Comparison of ENCODE assay signal across 9 cellular contexts in the genomic region with DNA sequence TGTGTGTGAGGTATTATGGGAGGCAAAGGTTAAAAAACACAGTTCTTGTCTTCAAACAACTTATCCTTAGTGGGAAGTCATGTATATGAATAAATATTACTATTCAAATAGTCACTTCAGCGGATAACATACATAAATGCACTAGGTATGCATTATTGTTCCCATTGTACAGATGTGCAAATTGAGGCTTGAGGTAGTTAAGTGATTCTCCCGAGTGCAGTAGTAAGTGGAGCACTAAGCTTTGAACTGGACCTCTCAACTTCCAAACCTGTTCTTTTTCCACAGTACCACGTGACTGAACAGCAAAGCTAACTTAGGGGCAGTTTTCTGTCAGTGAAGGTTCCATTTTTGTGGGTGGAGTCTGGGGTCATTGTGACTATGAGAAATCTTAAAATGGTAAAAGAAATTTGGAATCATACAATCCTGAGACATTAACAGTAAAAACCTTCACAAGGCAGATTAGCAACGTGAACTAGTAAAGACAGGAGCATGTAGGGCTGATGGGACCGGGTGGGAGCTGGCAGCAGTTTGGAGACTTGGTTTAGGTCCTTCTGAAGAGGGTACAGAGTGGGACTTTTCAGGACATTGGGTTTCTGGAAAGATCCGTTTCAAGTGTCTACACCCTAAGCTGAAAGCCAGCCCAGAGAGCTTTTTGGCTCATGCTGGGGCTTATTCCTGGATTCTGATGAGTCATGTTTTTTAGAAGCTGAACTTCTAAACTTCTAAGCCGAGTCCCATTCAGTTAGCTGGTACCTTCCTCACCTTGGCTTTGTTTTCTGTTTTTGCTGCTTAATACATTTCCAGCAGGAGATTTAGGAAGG.
DNase-seq lines count a peak whose midpoint lies in the region; ATAC-seq and TF ChIP-seq lines count a peak whose summit lies in the region.
"Had no signal": no experiment of that assay in that cellular context is flagged by ENCODE, and none has a peak within 500 bp of the region (broad histone marks: within the 10 kb centered on the region; RNA-seq: fewer than 3 reads in every experiment).

No MANE protein-coding gene starts in this region.

- H3F3A ChIP-seq in PC-3 (ENCODE audit: low read length, unreplicated experiment): peaks cover 9% of the 10 kb centered on the region

- H3K9me3 ChIP-seq in PC-3 (ENCODE audit: low read length): no peaks in the 10 kb centered on the region
- no peaks in the 10 kb centered on the region for H3K9me3 ChIP-seq in endodermal cell (ENCODE audit: control insufficient read depth, low read length)
- H3K9me3 ChIP-seq in trophoblast cell (ENCODE audit: insufficient read depth, low read depth, low read length): no peaks in the 10 kb centered on the region

- no peak overlapping the region for H3K18ac ChIP-seq in trophoblast cell (ENCODE audit: low read length)

- H3K4me3 ChIP-seq in PC-3 (ENCODE audit: low read length): peak overlapping the region; percentile 10; the same call in 1 of the 2 replicates
- no peak overlapping the region for H3K4me3 ChIP-seq in endodermal cell (ENCODE audit: low read length)
- no peak overlapping the region for H3K4me3 ChIP-seq in trophoblast cell (ENCODE audit: low read depth, low read length)

- H3K36me3 ChIP-seq in PC-3 (ENCODE audit: low read depth, low read length) (no peaks in the 10 kb centered on the region), endodermal cell (ENCODE audit: control insufficient read depth, insufficient read depth, low read length) (no peaks in the 10 kb centered on the region), trophoblast cell (ENCODE audit: control insufficient read depth in 1 of 2, insufficient read depth in 2 of 2, low read length in 2 of 2) (no peaks in the 10 kb centered on the region)

- no peak overlapping the region for H4K12ac ChIP-seq in trophoblast cell (ENCODE audit: low read depth, low read length)

- no peak overlapping the region for H4K8ac ChIP-seq in trophoblast cell (ENCODE audit: low read depth, low read length)

- 86 to 94% methylated on average over 4 to 6 of the region's 7 CpGs for WGBS in endodermal cell (ENCODE audit: insufficient coverage in 1 of 2, insufficient read length in 1 of 2), 2 experiments
- no CpG with 5 or more reads among the region's 7 CpGs for WGBS in trophoblast cell (ENCODE audit: extremely low coverage, insufficient coverage, insufficient read length)

- peak overlapping the region; percentile 27 for H2BK120ac ChIP-seq in trophoblast cell (ENCODE audit: insufficient read depth, low read length, poor library complexity)

- ATAC-seq in PC-3 (peak; percentile 21), HG03108 (IDR thresholded peaks at IDR 0.05; ENCODE audit: unreplicated experiment) (no peak)
- no peak for ATAC-seq in stimulated activated memory B cell treated with anti-CD40 and anti-IgM and Interleukin-4, amounts not matched to agents 10 μg/mL and 1 μg/mL and 100 μg/mL, for 72 hours

- H3K79me2 ChIP-seq in PC-3 (ENCODE audit: low read length) (peaks cover 58% of the 10 kb centered on the region), trophoblast cell (ENCODE audit: control insufficient read depth, insufficient read depth, low read length, poor library complexity) (no peaks in the 10 kb centered on the region)

- H3K9ac ChIP-seq in PC-3 (ENCODE audit: low read length) (peak overlapping the region; percentile 52), endodermal cell (ENCODE audit: extremely low read depth, low read length, poor library complexity, severe bottlenecking) (no peak overlapping the region), trophoblast cell (ENCODE audit: low read length) (no peak overlapping the region)

- H3K4me3 Mint-ChIP-seq in endodermal cell: no peak overlapping the region
- H3K4me3 Mint-ChIP-seq in stimulated activated memory B cell treated with anti-CD40 and anti-IgM and Interleukin-4, amounts not matched to agents 10 μg/mL and 1 μg/mL and 100 μg/mL, for 72 hours: no peak overlapping the region
- H3K4me3 Mint-ChIP-seq: neural crest cell had no signal

- peak; percentile 15 for DNase-seq in ELF-1 (ENCODE audit: low read depth, low spot score)
- DNase-seq in PC-3: peak; percentile 83
- no peak for DNase-seq in endodermal cell
- DNase-seq in trophoblast cell: no peak
- no peak for DNase-seq in OCI-M2 (lab: John Stamatoyannopoulos, UW; ENCODE audit: unreplicated experiment)
- DNase-seq in COLO829 (ENCODE audit: low spot score): no peak

- H3K4me1 Mint-ChIP-seq in endodermal cell: peaks cover 6% of the 10 kb centered on the region
- no peaks in the 10 kb centered on the region for H3K4me1 Mint-ChIP-seq in stimulated activated memory B cell treated with anti-CD40 and anti-IgM and Interleukin-4, amounts not matched to agents 10 μg/mL and 1 μg/mL and 100 μg/mL, for 72 hours
- H3K4me1 Mint-ChIP-seq: neural crest cell had no signal

- CTCF ChIA-PET in PC-3 (lab: Charles Lee): interaction anchor here (0.9 kb wide), 1 partner anchor 16 kb away, joined by 4 read pairs; no protein-coding TSS in a partner anchor

- H3K9me2 ChIP-seq in PC-3 (replicated peaks; ENCODE audit: low read length): no peaks in the 10 kb centered on the region

- no peak overlapping the region for H2BK5ac ChIP-seq in trophoblast cell (ENCODE audit: low read depth, low read length, poor library complexity)

- H2AK5ac ChIP-seq in trophoblast cell (ENCODE audit: low read length): no peak overlapping the region

- no peak overlapping the region for H3K23ac ChIP-seq in trophoblast cell (ENCODE audit: low read length)

- no peak overlapping the region for H3K4ac ChIP-seq in trophoblast cell (ENCODE audit: low read depth, low read length)

- intact Hi-C loops in PC-3 (cut with micrococcal nuclease): loop anchor here (5.0 kb wide), 1 partner anchor 235 kb away; no protein-coding TSS in a partner anchor

- TF ChIP-seq CTCF in PC-3 (conservative IDR thresholded peaks at IDR 0.05; ENCODE audit: low read depth, low read length) (no peak), endodermal cell (conservative IDR thresholded peaks at IDR 0.05) (no peak)

- H3K4me2 ChIP-seq in PC-3 (ENCODE audit: low read length) (peak overlapping the region; percentile 37), trophoblast cell (ENCODE audit: low read length) (no peak overlapping the region)

- H2BK12ac ChIP-seq in trophoblast cell (ENCODE audit: low read length): no peak overlapping the region

- no peak overlapping the region for H3K14ac ChIP-seq in trophoblast cell (ENCODE audit: low read length)

- H3K79me1 ChIP-seq in trophoblast cell (ENCODE audit: low read length): no peaks in the 10 kb centered on the region

- POLR2A ChIA-PET in PC-3 (lab: Charles Lee; ENCODE audit: unreplicated experiment): interaction anchor here (0.5 to 0.9 kb wide), 4 partner anchors 16 to 53 kb away, joined by 3 to 6 read pairs (median 4); no protein-coding TSS in a partner anchor

- BruUV-seq in PC-3 (replicated peaks; lab: Mats Ljungman, UMichigan): no TSS peak

- H3K27me3 ChIP-seq in PC-3 (ENCODE audit: low read length) (no peaks in the 10 kb centered on the region), endodermal cell (ENCODE audit: control insufficient read depth, insufficient read depth, low read length, poor library complexity, severe bottlenecking) (no peaks in the 10 kb centered on the region), trophoblast cell (ENCODE audit: insufficient read depth, low read length) (no peaks in the 10 kb centered on the region)

- no peaks in the 10 kb centered on the region for H3K27me3 Mint-ChIP-seq in endodermal cell (ENCODE audit: insufficient read depth)
- no peaks in the 10 kb centered on the region for H3K27me3 Mint-ChIP-seq in stimulated activated memory B cell treated with anti-CD40 and anti-IgM and Interleukin-4, amounts not matched to agents 10 μg/mL and 1 μg/mL and 100 μg/mL, for 72 hours

- no peaks in the 10 kb centered on the region for H3K36me3 Mint-ChIP-seq in endodermal cell (ENCODE audit: low read depth)
- no peaks in the 10 kb centered on the region for H3K36me3 Mint-ChIP-seq in stimulated activated memory B cell treated with anti-CD40 and anti-IgM and Interleukin-4, amounts not matched to agents 10 μg/mL and 1 μg/mL and 100 μg/mL, for 72 hours

- H2AFZ ChIP-seq in PC-3 (ENCODE audit: low read length): peak overlapping the region; percentile 37; the same call in 1 of the 2 replicates
- H2AFZ ChIP-seq in trophoblast cell (ENCODE audit: insufficient read depth, low read length, poor library complexity): peak overlapping the region; percentile 38

- H3K4me1 ChIP-seq in PC-3 (ENCODE audit: insufficient read depth, low read length) (peaks cover 67% of the 10 kb centered on the region), endodermal cell (ENCODE audit: control insufficient read depth, insufficient read depth, low read length) (no peaks in the 10 kb centered on the region), trophoblast cell (ENCODE audit: control insufficient read depth in 1 of 2, insufficient read depth in 2 of 2, low read length in 2 of 2) (peaks cover 0 to 2% of the 10 kb centered on the region in 2 experiments)

- no peak overlapping the region for H4K91ac ChIP-seq in trophoblast cell (ENCODE audit: low read depth, low read length)

- no peaks in the 10 kb centered on the region for H3K9me3 Mint-ChIP-seq in endodermal cell
- H3K9me3 Mint-ChIP-seq in stimulated activated memory B cell treated with anti-CD40 and anti-IgM and Interleukin-4, amounts not matched to agents 10 μg/mL and 1 μg/mL and 100 μg/mL, for 72 hours: no peaks in the 10 kb centered on the region
- H3K9me3 Mint-ChIP-seq: neural crest cell had no signal

- H3K27ac ChIP-seq in PC-3 (ENCODE audit: low read length) (peak overlapping the region; percentile 96), endodermal cell (ENCODE audit: low read depth, low read length) (no peak overlapping the region), trophoblast cell (ENCODE audit: low read depth, low read length) (no peak overlapping the region)

- no peaks in the 10 kb centered on the region for H4K20me1 ChIP-seq in PC-3 (ENCODE audit: low read length)

- H3K27ac Mint-ChIP-seq in endodermal cell: peak overlapping the region; percentile 11
- no peak overlapping the region for H3K27ac Mint-ChIP-seq in stimulated activated memory B cell treated with anti-CD40 and anti-IgM and Interleukin-4, amounts not matched to agents 10 μg/mL and 1 μg/mL and 100 μg/mL, for 72 hours

Comparison
In these comparisons a context has a peak if more than half of its experiments do, and no peak if none do; other contexts are left out.
1. DNase-seq: peak in ELF-1 (single experiment) and PC-3 (single experiment); none in endodermal cell (single experiment), trophoblast cell (0 of 2), OCI-M2 (single experiment) and COLO829 (single experiment).